In the genomic region with DNA sequence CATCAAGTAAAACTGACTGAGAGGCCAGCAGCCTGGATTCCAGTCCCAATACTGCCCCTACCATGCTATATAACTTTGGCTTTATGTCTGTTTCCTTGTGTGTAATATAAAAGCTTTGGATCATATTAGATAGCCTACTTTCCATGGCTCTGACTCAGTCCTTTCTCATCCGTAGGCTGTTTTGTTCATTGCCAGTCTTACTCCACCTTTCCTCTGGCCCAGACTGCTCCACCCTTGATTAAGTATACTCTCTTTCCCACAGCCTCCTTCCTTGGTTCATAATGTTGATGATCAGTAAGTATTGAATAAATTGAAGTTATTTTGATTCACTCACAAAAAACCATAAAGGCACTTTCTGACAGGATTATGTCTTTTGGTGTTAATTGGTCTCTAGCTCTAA, we compare ENCODE assay signal across 15 cellular contexts. TPM values are rescaled to one million over a fixed set of nuclear protein-coding genes. Genes with fewer than 3 reads are reported as not detected.
DNase-seq lines count a peak whose midpoint lies in the region; ATAC-seq and TF ChIP-seq lines count a peak whose summit lies in the region.
"Had no signal": no experiment of that assay in that cellular context is flagged by ENCODE, and none has a peak within 500 bp of the region (broad histone marks: within the 10 kb centered on the region; RNA-seq: fewer than 3 reads in every experiment).

No MANE protein-coding gene starts in this region.

- no peaks in the 10 kb centered on the region for H3K9me3 ChIP-seq in OCI-LY7 (ENCODE audit: low read length)

- H3K4me2 ChIP-seq in OCI-LY7 (ENCODE audit: low read length) = peak overlapping the region; percentile 77

- no peak for ATAC-seq in activated CD8-positive, alpha-beta memory T cell treated with anti-CD3 and anti-CD28 coated beads, Interleukin-2, amount 10 ng/mL, durations not matched to agents 7 days and 5 days
- ATAC-seq in GM18873 (IDR thresholded peaks at IDR 0.05; ENCODE audit: low FRiP score, unreplicated experiment) (no peak), HG03432 (IDR thresholded peaks at IDR 0.05; ENCODE audit: unreplicated experiment) (no peak)
- ATAC-seq: activated CD4-positive, CD25-positive, alpha-beta regulatory T cell treated with anti-CD3 and anti-CD28 coated beads, Interleukin-2, amount 50 U/mL, for 24 hours; activated naive CD4-positive, alpha-beta T cell treated with anti-CD3 and anti-CD28 coated beads, Interleukin-2, amount 50 U/mL, for 72 hours had no signal

- H3K36me3 Mint-ChIP-seq in activated CD8-positive, alpha-beta memory T cell treated with anti-CD3 and anti-CD28 coated beads, Interleukin-2, amount 10 ng/mL, durations not matched to agents 7 days and 5 days = peaks cover 18% of the 10 kb centered on the region

- peaks cover 52% of the 10 kb centered on the region for H3K79me2 ChIP-seq in OCI-LY7 (ENCODE audit: insufficient read depth, low read depth, low read length)

- H3K4me1 ChIP-seq in OCI-LY7 (ENCODE audit: insufficient read depth, low read length, poor library complexity, severe bottlenecking) = peaks cover 24% of the 10 kb centered on the region
- H3K4me1 ChIP-seq: parathyroid adenoma had no signal

- peak overlapping the region; percentile 18 for H3K4me3 Mint-ChIP-seq in activated CD8-positive, alpha-beta memory T cell treated with anti-CD3 and anti-CD28 coated beads, Interleukin-2, amount 10 ng/mL, durations not matched to agents 7 days and 5 days

- peaks cover 13% of the 10 kb centered on the region; the same call in 1 of the 2 replicates for H4K20me1 ChIP-seq in OCI-LY7 (ENCODE audit: insufficient read depth, low read length)

- intact Hi-C loops in OCI-LY7 (cut with micrococcal nuclease; ENCODE audit: unreplicated experiment) = no loop called here

- H3K27ac Mint-ChIP-seq in activated CD8-positive, alpha-beta memory T cell treated with anti-CD3 and anti-CD28 coated beads, Interleukin-2, amount 10 ng/mL, durations not matched to agents 7 days and 5 days = no peak overlapping the region
- H3K27ac Mint-ChIP-seq: activated naive CD4-positive, alpha-beta T cell treated with anti-CD3 and anti-CD28 coated beads, Interleukin-2, amount 50 U/mL, for 72 hours had no signal

- no peaks in the 10 kb centered on the region for H3K27me3 Mint-ChIP-seq in activated CD8-positive, alpha-beta memory T cell treated with anti-CD3 and anti-CD28 coated beads, Interleukin-2, amount 10 ng/mL, durations not matched to agents 7 days and 5 days

- POLR2A ChIA-PET in OCI-LY7 (lab: Charles Lee) = no interaction called here

- peaks cover 39% of the 10 kb centered on the region for H3K4me1 Mint-ChIP-seq in activated CD8-positive, alpha-beta memory T cell treated with anti-CD3 and anti-CD28 coated beads, Interleukin-2, amount 10 ng/mL, durations not matched to agents 7 days and 5 days

- no peak overlapping the region for H3K27ac ChIP-seq in OCI-LY7 (ENCODE audit: low read depth, low read length, poor library complexity, severe bottlenecking)
- H3K27ac ChIP-seq: parathyroid adenoma had no signal

- H3K4me3 ChIP-seq in OCI-LY7 (ENCODE audit: low read depth, low read length, poor library complexity, severe bottlenecking) = peak overlapping the region; percentile 91
- H3K4me3 ChIP-seq in epithelial cell of esophagus (ENCODE audit: low read length) = no peak overlapping the region

- BruUV-seq in OCI-LY7 (replicated peaks; lab: Mats Ljungman, UMichigan) = no TSS peak

- H3K36me3 ChIP-seq in OCI-LY7 (ENCODE audit: insufficient read depth, low read length) = peaks cover 20% of the 10 kb centered on the region

- no peak overlapping the region for H2AFZ ChIP-seq in OCI-LY7 (ENCODE audit: low read length)

- no peak for TF ChIP-seq CTCF in OCI-LY7 (conservative IDR thresholded peaks at IDR 0.05; ENCODE audit: low read length)
- TF ChIP-seq CTCF in epithelial cell of esophagus (IDR thresholded peaks at IDR 0.05; ENCODE audit: insufficient read depth, low read depth, low read length, missing control alignments) = no peak

- H3K9me3 Mint-ChIP-seq in activated CD8-positive, alpha-beta memory T cell treated with anti-CD3 and anti-CD28 coated beads, Interleukin-2, amount 10 ng/mL, durations not matched to agents 7 days and 5 days (ENCODE audit: low read depth) = no peaks in the 10 kb centered on the region
- H3K9me3 Mint-ChIP-seq: activated naive CD4-positive, alpha-beta T cell treated with anti-CD3 and anti-CD28 coated beads, Interleukin-2, amount 50 U/mL, for 72 hours had no signal

- no peak for DNase-seq in activated CD8-positive, alpha-beta memory T cell treated with anti-CD3 and anti-CD28 coated beads, Interleukin-2, amount 10 ng/mL, durations not matched to agents 7 days and 5 days
- DNase-seq in activated CD8-positive, alpha-beta memory T cell treated with anti-CD3 and anti-CD28 coated beads, Interleukin-2, amount 50 U/mL, for 4 hours = no peak
- DNase-seq in OCI-LY7 (ENCODE audit: low spot score) (no peak), epithelial cell of esophagus (ENCODE audit: low read depth) (peak; percentile 84), stromal cell of bone marrow (ENCODE audit: low read depth) (peak; percentile 16), DMS53 (lab: John Stamatoyannopoulos, UW) (no peak)
- DNase-seq: H7, Kasumi-1, kidney, NCI-H187 treated with DMSO at 0.1 percent for 48 hours had no signal

- CTCF ChIA-PET in activated CD8-positive, alpha-beta memory T cell treated with anti-CD3 and anti-CD28 coated beads, Interleukin-2, amount 10 ng/mL, durations not matched to agents 7 days and 5 days (lab: Charles Lee) = no interaction called here
- CTCF ChIA-PET in OCI-LY7 (lab: Charles Lee; ENCODE audit: unreplicated experiment) = no interaction called here

- H3K9me2 ChIP-seq in OCI-LY7 (ENCODE audit: insufficient read depth, low read length) = no peaks in the 10 kb centered on the region

RNA-seq across cellular contexts. Expression of a gene that starts 1.5 kb away (rescaled TPM):
- 10 to 100 TPM; 37.9 to 48.4 TPM for total RNA-seq in activated CD8-positive, alpha-beta memory T cell treated with anti-CD3 and anti-CD28 coated beads, Interleukin-2, amount 10 ng/mL, durations not matched to agents 7 days and 5 days
- total RNA-seq in OCI-LY7 (2014; rRNA removed; shearing (Covaris generic)) = 61.5 and 85.8 TPM in 2 replicates
- total RNA-seq in OCI-LY7 (2022) = 63.0 and 64.3 TPM in 2 replicates

Comparison
In these comparisons a context has a peak if more than half of its experiments do, and no peak if none do; other contexts are left out.
1. DNase-seq: peak in epithelial cell of esophagus (single experiment) and stromal cell of bone marrow (single experiment); none in activated CD8-positive, alpha-beta memory T cell treated with anti-CD3 and anti-CD28 coated beads, Interleukin-2, amount 10 ng/mL, durations not matched to agents 7 days and 5 days (single experiment), activated CD8-positive, alpha-beta memory T cell treated with anti-CD3 and anti-CD28 coated beads, Interleukin-2, amount 50 U/mL, for 4 hours (single experiment), OCI-LY7 (single experiment) and DMS53 (single experiment).